In the genomic region with DNA sequence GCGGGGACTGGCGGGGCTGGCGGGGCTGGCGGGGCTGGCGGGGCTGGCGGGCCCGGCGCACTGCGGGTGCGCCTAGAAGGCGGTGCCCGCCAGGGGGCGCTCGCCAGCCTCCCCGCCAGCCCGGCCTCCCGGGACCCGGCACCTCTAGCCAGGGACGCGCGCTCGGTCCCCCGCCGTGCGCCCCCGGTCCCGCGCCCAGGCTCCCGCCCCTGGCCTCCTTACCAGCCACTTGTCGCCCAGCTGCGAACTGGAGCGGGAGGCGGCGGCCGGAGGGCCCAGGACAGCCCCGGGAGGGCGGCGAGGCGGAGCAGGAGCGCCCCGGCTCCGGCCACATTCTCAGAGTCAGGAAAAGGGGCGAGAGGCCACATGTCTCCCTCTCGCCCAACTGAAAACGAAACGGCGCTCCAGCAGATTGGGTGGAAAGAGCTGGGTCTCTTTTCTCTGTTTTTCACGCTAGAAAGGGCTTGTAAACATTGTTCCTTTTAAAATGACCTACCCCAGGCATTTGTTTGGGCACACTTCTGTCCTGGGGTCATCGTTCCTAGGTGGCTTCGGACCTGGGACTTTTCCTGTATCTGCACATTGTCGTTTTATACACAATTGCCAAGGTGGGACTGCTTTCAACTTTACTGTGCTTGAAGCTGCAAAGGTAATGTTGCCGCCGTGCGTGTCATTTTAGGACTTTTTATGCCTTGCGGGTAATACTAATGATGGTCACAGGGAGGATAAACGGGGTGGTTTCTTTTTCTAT, we compare ENCODE assay signal across 8 cellular contexts. TPM values are rescaled to one million over a fixed set of nuclear protein-coding genes. Genes with fewer than 3 reads are reported as not detected.
A peak's percentile ranks its signal among the peaks of the same experiment; 100 is the strongest.
DNase-seq lines count a peak whose midpoint lies in the region; ATAC-seq and TF ChIP-seq lines count a peak whose summit lies in the region.

No MANE protein-coding gene starts in this region.

- ATAC-seq in GM18858 (IDR thresholded peaks at IDR 0.05; ENCODE audit: unreplicated experiment) (peak; percentile 79), HG03135 (IDR thresholded peaks at IDR 0.05; ENCODE audit: unreplicated experiment) (peak; percentile 94)

- TF ChIP-seq CTCF in suprapubic skin (IDR thresholded peaks at IDR 0.05): peak in 1 of 2 donors; percentile 62

- WGBS in suprapubic skin: 25% methylated on average over 13 of the region's 56 CpGs

- H3K4me3 ChIP-seq in SJCRH30 (peak overlapping the region; percentile 70), suprapubic skin (peak overlapping the region; percentile 50)

- peak overlapping the region; percentile 48 for H3K27ac ChIP-seq in SJCRH30
- no peak overlapping the region for H3K27ac ChIP-seq in suprapubic skin

- no peak for TF ChIP-seq EP300 in suprapubic skin (IDR thresholded peaks at IDR 0.05)

- TF ChIP-seq POLR2A in suprapubic skin (IDR thresholded peaks at IDR 0.05): no peak

- H3K36me3 ChIP-seq in SJCRH30 (no peaks in the 10 kb centered on the region), suprapubic skin (no peaks in the 10 kb centered on the region)

- H3K27me3 ChIP-seq in SJCRH30 (no peaks in the 10 kb centered on the region), suprapubic skin (peaks cover 49% of the 10 kb centered on the region)

- H3K9me3 ChIP-seq in SJCRH30 (replicated peaks) (no peaks in the 10 kb centered on the region), suprapubic skin (no peaks in the 10 kb centered on the region)

- H3K4me1 ChIP-seq in SJCRH30 (no peaks in the 10 kb centered on the region), suprapubic skin (peaks cover 8% of the 10 kb centered on the region)

- DNase-seq in AG08396 (ENCODE audit: low spot score) (peak; percentile 87), SJCRH30 (peak; percentile 60 to 72), germinal center (ENCODE audit: low spot score) (peak; percentile 74), nucleus accumbens (lab: John Stamatoyannopoulos, UW) (peak in 54 of 56 donors; percentile 19 to 90 (median 78)), suprapubic skin (ENCODE audit: low spot score in 2 of 2) (no peak)
- peak; percentile 87 for DNase-seq in activated naive CD4-positive, alpha-beta T cell treated with Interleukin-2 at 50 U/mL for 16 hours

RNA-seq across cellular contexts. Expression of gene PRKCQ, which starts 0.4 kb away (rescaled TPM):
- total RNA-seq in SJCRH30 (2014; rRNA removed; shearing (Covaris generic)): 0.79 and 1.3 TPM in 2 replicates
- total RNA-seq in suprapubic skin: 1 to 10 TPM in 1 of 4 donors, under 1 TPM in 1, not detected in 2; 0.51 to 1.0 TPM

Comparison
In these comparisons a context has a peak if more than half of its experiments do, and no peak if none do; other contexts are left out.
1. DNase-seq: peak in AG08396 (single experiment), SJCRH30 (2 of 2), activated naive CD4-positive, alpha-beta T cell treated with Interleukin-2 at 50 U/mL for 16 hours (single experiment), germinal center (single experiment) and nucleus accumbens (54 of 56); none in suprapubic skin (0 of 2).